8 cellular contexts compared by ENCODE assay signal in genomic region chr22:31085493-31085824, GRCh38. TPM values are rescaled to one million over a fixed set of nuclear protein-coding genes. Genes with fewer than 3 reads are reported as not detected.
DNase-seq lines count a peak whose midpoint lies in the region; ATAC-seq, FAIRE-seq and TF ChIP-seq lines count a peak whose summit lies in the region.

No MANE protein-coding gene starts in this region.

- H3K27me3 Mint-ChIP-seq in T-cell, result no peaks in the 10 kb centered on the region

- FAIRE-seq in frontal cortex (lab: Jason Lieb, UNC), result no peak

- H3K27ac Mint-ChIP-seq in T-cell, result peak overlapping the region; percentile 55 to 61

- CTCF ChIA-PET in T-cell (lab: Charles Lee), result interaction anchor here (0.7 to 1.4 kb wide), 10 partner anchors 10 to 451 kb away, joined by 3 to 7 read pairs (median 5); partner anchors contain the start of genes MORC2 (in 1 of the 2), SELENOM (in 1 of the 2), SLC35E4 (in 1 of the 2) and TUG1 (in 1 of the 2)

- H3K36me3 Mint-ChIP-seq in T-cell, result no peaks in the 10 kb centered on the region

- H3K27ac ChIP-seq in ovary, result peak overlapping the region; percentile 40 to 82

- no peak for TF ChIP-seq CTCF in GM06990 (IDR thresholded peaks at IDR 0.05; ENCODE audit: insufficient read depth, low read length, poor library complexity, severe bottlenecking)
- peak in 1 of 3 donors; percentile 4 for TF ChIP-seq CTCF in ovary (IDR thresholded peaks at IDR 0.05)

- no peaks in the 10 kb centered on the region for H3K9me3 Mint-ChIP-seq in T-cell

- no peaks in the 10 kb centered on the region for H3K9me3 ChIP-seq in ovary

- no peak for TF ChIP-seq EP300 in ovary (IDR thresholded peaks at IDR 0.05)

- POLR2A ChIA-PET in T-cell (lab: Charles Lee), result interaction anchor here in 1 of 2 donors (0.6 kb wide), 1 partner anchor 1203 kb away, joined by 3 read pairs; no protein-coding TSS in a partner anchor

- WGBS in ovary, 3 donors, result 13 to 22% (median 17%) methylated on average over 13 of the region's 13 CpGs

- TF ChIP-seq POLR2A in ovary (IDR thresholded peaks at IDR 0.05), result no peak

- H3K4me3 ChIP-seq in GM06990 (replicated peaks; ENCODE audit: low read depth, low read length) (peak overlapping the region; percentile 83), ovary (peak overlapping the region; percentile 88)

- H3K27me3 ChIP-seq in GM06990 (replicated peaks; ENCODE audit: control insufficient read depth, insufficient read depth, low read length) (no peaks in the 10 kb centered on the region), ovary (no peaks in the 10 kb centered on the region)

- no peak for DNase-seq in GM06990 (ENCODE audit: extremely low read depth, insufficient read length)
- no peak for DNase-seq in T-cell
- DNase-seq in frontal cortex (ENCODE audit: low spot score in 2 of 2), result peak; percentile 68 to 81
- no peak for DNase-seq in ovary
- DNase-seq in HPDE6-E6E7 (ENCODE audit: extremely low spot score), result no peak
- no peak for DNase-seq in KG1 (lab: John Stamatoyannopoulos, UW)

- ATAC-seq in T-cell (replicated peaks in 1 of 4) (no peak), GM21423 (IDR thresholded peaks at IDR 0.05; ENCODE audit: unreplicated experiment) (no peak), esophagus mucosa (no peak)

- peaks cover 1% of the 10 kb centered on the region; the same call in 1 of the 2 replicates for H3K36me3 ChIP-seq in GM06990 (ENCODE audit: control insufficient read depth, insufficient read depth, low read length)
- no peaks in the 10 kb centered on the region for H3K36me3 ChIP-seq in ovary

- intact Hi-C loops in ovary (cut with DNase I), result loop anchor here (2.0 to 10.0 kb wide), 5 partner anchors 62 to 441 kb away; partner anchors contain the start of genes MORC2 (in 2 of the 4) and TUG1 (in 2 of the 4)

- peak overlapping the region; percentile 78 to 85 (median 79) for H3K4me3 Mint-ChIP-seq in T-cell

- peaks cover 14% of the 10 kb centered on the region for H3K4me1 ChIP-seq in ovary (ENCODE audit: insufficient read depth)

- peaks cover 30 to 40% (median 33%) of the 10 kb centered on the region in 3 donors for H3K4me1 Mint-ChIP-seq in T-cell

RNA-seq across cellular contexts. Expression of gene SMTN, which starts 4.3 kb away (rescaled TPM):
- 10 to 100 TPM in 1 of 5 donors, 1 to 10 TPM in 4; 2.6 to 10.1 (median 3.8) TPM for total RNA-seq in T-cell
- total RNA-seq in frontal cortex, result 9.0 TPM
- 100 to 1,000 TPM in 3 of 7 donors, 10 to 100 TPM in 4; 39.9 to 238 (median 87.6) TPM for total RNA-seq in ovary
- polyA plus RNA-seq in ovary, result 10 to 100 TPM; 23.1 to 61.2 TPM
- total RNA-seq in esophagus mucosa, result 21.1 TPM

RNA-seq across cellular contexts. Expression of gene SELENOM, which starts 21.9 kb away (rescaled TPM):
- 10 to 100 TPM; 46.4 to 67.8 (median 53.7) TPM for total RNA-seq in T-cell
- 11.8 TPM for total RNA-seq in frontal cortex
- total RNA-seq in ovary, result 100 to 1,000 TPM; 229 to 678 (median 306) TPM
- 100 to 1,000 TPM in 1 of 2 donors, 10 to 100 TPM in 1; 25.7 to 433 TPM for polyA plus RNA-seq in ovary
- total RNA-seq in esophagus mucosa, result 13.7 TPM

RNA-seq across cellular contexts. Expression of gene INPP5J, which starts 37.3 kb away (rescaled TPM):
- total RNA-seq in T-cell (1 to 10 TPM in 1 of 5 donors, under 1 TPM in 4; 0.23 to 1.1 (median 0.35) TPM), frontal cortex (2.0 TPM), ovary (1 to 10 TPM in 5 of 7 donors, under 1 TPM in 2; 0.63 to 3.1 (median 1.5) TPM), esophagus mucosa (1.5 TPM)
- under 1 TPM; 0.65 to 0.67 TPM for polyA plus RNA-seq in ovary

RNA-seq across cellular contexts. Expression of gene PLA2G3, which starts 54.8 kb away (rescaled TPM):
- not detected for total RNA-seq in T-cell
- total RNA-seq in frontal cortex, result under 0.01 TPM
- total RNA-seq in ovary, result under 1 TPM in 1 of 7 donors, not detected in 6; 0.13 TPM
- polyA plus RNA-seq in ovary, result not detected
- 19.4 TPM for total RNA-seq in esophagus mucosa

Comparison
In these comparisons a context has a peak if more than half of its experiments do, and no peak if none do; other contexts are left out.
1. DNase-seq: peak in frontal cortex (2 of 2); none in GM06990 (single experiment), T-cell (0 of 34), ovary (0 of 5), HPDE6-E6E7 (single experiment) and KG1 (single experiment).